22 cellular contexts compared by ENCODE assay signal in the genomic region with DNA sequence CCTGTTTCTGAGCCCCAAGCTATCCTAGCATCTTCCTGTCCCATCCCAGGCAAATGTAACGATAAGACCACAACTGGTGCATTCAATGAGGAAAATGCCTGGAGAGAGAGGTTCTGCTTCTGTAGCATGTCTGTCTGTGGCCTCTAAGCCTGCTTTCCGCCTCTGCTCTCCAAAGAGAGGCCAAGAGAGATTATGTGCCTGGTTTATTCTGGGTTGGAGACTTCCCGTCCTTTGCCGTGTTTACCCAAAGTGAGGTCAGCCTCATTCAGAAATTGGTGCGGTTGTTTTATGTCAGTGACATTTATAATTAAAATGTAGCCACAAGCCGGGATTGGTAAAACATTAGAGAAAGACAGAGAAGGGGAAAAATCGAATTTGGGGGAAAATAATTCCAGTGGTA.
A peak's percentile ranks its signal among the peaks of the same experiment; 100 is the strongest.
DNase-seq lines count a peak whose midpoint lies in the region; ATAC-seq and TF ChIP-seq lines count a peak whose summit lies in the region.
"Had no signal": no experiment of that assay in that cellular context is flagged by ENCODE, and none has a peak within 500 bp of the region (broad histone marks: within the 10 kb centered on the region; RNA-seq: fewer than 3 reads in every experiment).

No MANE protein-coding gene starts in this region.

- H3K27ac Mint-ChIP-seq in GM23338, result no peak overlapping the region
- H3K27ac Mint-ChIP-seq: HFFc6 had no signal

- no peaks in the 10 kb centered on the region for H4K20me1 ChIP-seq in GM23338 (replicated peaks; ENCODE audit: insufficient read depth)

- H2AFZ ChIP-seq in GM23338, result peak overlapping the region; percentile 29

- H3K9me3 ChIP-seq in mesodermal cell (ENCODE audit: control insufficient read depth, low read length) (no peaks in the 10 kb centered on the region), tibial artery (no peaks in the 10 kb centered on the region)
- H3K9me3 ChIP-seq: BE2C had no signal

- H3K27ac ChIP-seq in GM23338 (ENCODE audit: low read depth) (no peak overlapping the region; the same call in 1 of the 2 replicates), mesodermal cell (ENCODE audit: low read depth, low read length, severe bottlenecking) (peak overlapping the region; percentile 36), tibial artery (peak overlapping the region; percentile 29 to 44)
- H3K27ac ChIP-seq: KMS-11, SK-N-MC had no signal

- intact Hi-C loops in tibial artery (cut with DNase I; ENCODE audit: low total_unique reads), result no loop called here

- 89 to 93% methylated on average over 3 to 4 of the region's 7 CpGs for WGBS in mesodermal cell (ENCODE audit: insufficient coverage in 2 of 2), 2 experiments

- no peaks in the 10 kb centered on the region for H3F3A ChIP-seq in GM23338 (replicated peaks; ENCODE audit: low read depth)

- no peaks in the 10 kb centered on the region for H3K9me2 ChIP-seq in GM23338 (ENCODE audit: insufficient read depth)

- H3K27me3 Mint-ChIP-seq in GM23338 (ENCODE audit: insufficient read depth, low read depth, poor library complexity), result no peaks in the 10 kb centered on the region

- no peak for DNase-seq in GM23338 (ENCODE audit: low spot score)
- DNase-seq in NCI-H69 (lab: John Stamatoyannopoulos, UW), result peak; percentile 8
- DNase-seq in tibial artery, result no peak
- no peak for DNase-seq in stimulated activated CD4-positive, alpha-beta T cell treated with anti-CD3 and anti-CD28 coated beads, Interleukin-4, amount 100 ng/mL, for 4 hours
- no peak for DNase-seq in NCI-H1417 (lab: John Stamatoyannopoulos, UW)
- DNase-seq: BE2C, DND-41, H9, HFFc6, NCI-H1092 treated with DMSO at 0.1 percent for 48 hours, NCI-H146, NCI-H2081, NCI-H2171, NCI-H345, NCI-H524 treated with DMSO at 0.1 percent for 48 hours, PC-3, Right ventricle myocardium superior had no signal

- H3K9me3 Mint-ChIP-seq in GM23338, result no peaks in the 10 kb centered on the region
- H3K9me3 Mint-ChIP-seq: H9, HFFc6 had no signal

- H3K36me3 Mint-ChIP-seq in GM23338 (ENCODE audit: low read depth), result no peaks in the 10 kb centered on the region

- H3K4me2 ChIP-seq in GM23338, result no peak overlapping the region
- H3K4me2 ChIP-seq: KMS-11 had no signal

- peaks cover 11% of the 10 kb centered on the region; the same call in 1 of the 2 replicates for H3K4me1 ChIP-seq in GM23338 (ENCODE audit: insufficient read depth)
- H3K4me1 ChIP-seq in mesodermal cell (ENCODE audit: control insufficient read depth, insufficient read depth, low read length, poor library complexity, severe bottlenecking), result peaks cover 31% of the 10 kb centered on the region
- H3K4me1 ChIP-seq in tibial artery, result peaks cover 0 to 39% (median 4%) of the 10 kb centered on the region in 4 donors
- H3K4me1 ChIP-seq: BE2C had no signal

- H3K4me3 ChIP-seq in GM23338 (no peak overlapping the region), mesodermal cell (ENCODE audit: extremely low read depth, insufficient read depth, low read length, poor library complexity, severe bottlenecking) (no peak overlapping the region), tibial artery (no peak overlapping the region)
- H3K4me3 ChIP-seq: GM12878, SK-N-MC had no signal

- no peaks in the 10 kb centered on the region for H3K36me3 ChIP-seq in GM23338 (ENCODE audit: insufficient read depth)
- H3K36me3 ChIP-seq in mesodermal cell (ENCODE audit: control insufficient read depth, insufficient read depth, low read length), result peaks cover 4% of the 10 kb centered on the region
- no peaks in the 10 kb centered on the region for H3K36me3 ChIP-seq in tibial artery
- H3K36me3 ChIP-seq: BE2C had no signal

- TF ChIP-seq CTCF in GM23338 (conservative IDR thresholded peaks at IDR 0.05; ENCODE audit: low read depth in 2 of 2) (no peak), tibial artery (IDR thresholded peaks at IDR 0.05) (no peak)

- no peak overlapping the region for H3K4me3 Mint-ChIP-seq in GM23338
- H3K4me3 Mint-ChIP-seq: H9, HFFc6 had no signal

- no peaks in the 10 kb centered on the region for H3K79me2 ChIP-seq in GM23338 (replicated peaks; ENCODE audit: insufficient read depth)

- peaks cover 20% of the 10 kb centered on the region for H3K4me1 Mint-ChIP-seq in GM23338

- H3K27me3 ChIP-seq in GM23338 (ENCODE audit: insufficient read depth) (no peaks in the 10 kb centered on the region), tibial artery (no peaks in the 10 kb centered on the region)
- H3K27me3 ChIP-seq: BE2C had no signal

- no peak for ATAC-seq in GM23338
- ATAC-seq in HG02588 (IDR thresholded peaks at IDR 0.05; ENCODE audit: unreplicated experiment), result no peak
- ATAC-seq: GM12878, PC-3 had no signal

TF ChIP-seq in GM23338, 12 proteins besides CTCF, POLR2A, EP300 and RAD21:
- no peak for TF ChIP-seq EZH2 (IDR thresholded peaks at IDR 0.05; ENCODE audit: low read depth, unreplicated experiment)
- no peak for TF ChIP-seq POLR2AphosphoS5 (IDR thresholded peaks at IDR 0.05; ENCODE audit: low read depth)
- TF ChIP-seq, protein P1, sequence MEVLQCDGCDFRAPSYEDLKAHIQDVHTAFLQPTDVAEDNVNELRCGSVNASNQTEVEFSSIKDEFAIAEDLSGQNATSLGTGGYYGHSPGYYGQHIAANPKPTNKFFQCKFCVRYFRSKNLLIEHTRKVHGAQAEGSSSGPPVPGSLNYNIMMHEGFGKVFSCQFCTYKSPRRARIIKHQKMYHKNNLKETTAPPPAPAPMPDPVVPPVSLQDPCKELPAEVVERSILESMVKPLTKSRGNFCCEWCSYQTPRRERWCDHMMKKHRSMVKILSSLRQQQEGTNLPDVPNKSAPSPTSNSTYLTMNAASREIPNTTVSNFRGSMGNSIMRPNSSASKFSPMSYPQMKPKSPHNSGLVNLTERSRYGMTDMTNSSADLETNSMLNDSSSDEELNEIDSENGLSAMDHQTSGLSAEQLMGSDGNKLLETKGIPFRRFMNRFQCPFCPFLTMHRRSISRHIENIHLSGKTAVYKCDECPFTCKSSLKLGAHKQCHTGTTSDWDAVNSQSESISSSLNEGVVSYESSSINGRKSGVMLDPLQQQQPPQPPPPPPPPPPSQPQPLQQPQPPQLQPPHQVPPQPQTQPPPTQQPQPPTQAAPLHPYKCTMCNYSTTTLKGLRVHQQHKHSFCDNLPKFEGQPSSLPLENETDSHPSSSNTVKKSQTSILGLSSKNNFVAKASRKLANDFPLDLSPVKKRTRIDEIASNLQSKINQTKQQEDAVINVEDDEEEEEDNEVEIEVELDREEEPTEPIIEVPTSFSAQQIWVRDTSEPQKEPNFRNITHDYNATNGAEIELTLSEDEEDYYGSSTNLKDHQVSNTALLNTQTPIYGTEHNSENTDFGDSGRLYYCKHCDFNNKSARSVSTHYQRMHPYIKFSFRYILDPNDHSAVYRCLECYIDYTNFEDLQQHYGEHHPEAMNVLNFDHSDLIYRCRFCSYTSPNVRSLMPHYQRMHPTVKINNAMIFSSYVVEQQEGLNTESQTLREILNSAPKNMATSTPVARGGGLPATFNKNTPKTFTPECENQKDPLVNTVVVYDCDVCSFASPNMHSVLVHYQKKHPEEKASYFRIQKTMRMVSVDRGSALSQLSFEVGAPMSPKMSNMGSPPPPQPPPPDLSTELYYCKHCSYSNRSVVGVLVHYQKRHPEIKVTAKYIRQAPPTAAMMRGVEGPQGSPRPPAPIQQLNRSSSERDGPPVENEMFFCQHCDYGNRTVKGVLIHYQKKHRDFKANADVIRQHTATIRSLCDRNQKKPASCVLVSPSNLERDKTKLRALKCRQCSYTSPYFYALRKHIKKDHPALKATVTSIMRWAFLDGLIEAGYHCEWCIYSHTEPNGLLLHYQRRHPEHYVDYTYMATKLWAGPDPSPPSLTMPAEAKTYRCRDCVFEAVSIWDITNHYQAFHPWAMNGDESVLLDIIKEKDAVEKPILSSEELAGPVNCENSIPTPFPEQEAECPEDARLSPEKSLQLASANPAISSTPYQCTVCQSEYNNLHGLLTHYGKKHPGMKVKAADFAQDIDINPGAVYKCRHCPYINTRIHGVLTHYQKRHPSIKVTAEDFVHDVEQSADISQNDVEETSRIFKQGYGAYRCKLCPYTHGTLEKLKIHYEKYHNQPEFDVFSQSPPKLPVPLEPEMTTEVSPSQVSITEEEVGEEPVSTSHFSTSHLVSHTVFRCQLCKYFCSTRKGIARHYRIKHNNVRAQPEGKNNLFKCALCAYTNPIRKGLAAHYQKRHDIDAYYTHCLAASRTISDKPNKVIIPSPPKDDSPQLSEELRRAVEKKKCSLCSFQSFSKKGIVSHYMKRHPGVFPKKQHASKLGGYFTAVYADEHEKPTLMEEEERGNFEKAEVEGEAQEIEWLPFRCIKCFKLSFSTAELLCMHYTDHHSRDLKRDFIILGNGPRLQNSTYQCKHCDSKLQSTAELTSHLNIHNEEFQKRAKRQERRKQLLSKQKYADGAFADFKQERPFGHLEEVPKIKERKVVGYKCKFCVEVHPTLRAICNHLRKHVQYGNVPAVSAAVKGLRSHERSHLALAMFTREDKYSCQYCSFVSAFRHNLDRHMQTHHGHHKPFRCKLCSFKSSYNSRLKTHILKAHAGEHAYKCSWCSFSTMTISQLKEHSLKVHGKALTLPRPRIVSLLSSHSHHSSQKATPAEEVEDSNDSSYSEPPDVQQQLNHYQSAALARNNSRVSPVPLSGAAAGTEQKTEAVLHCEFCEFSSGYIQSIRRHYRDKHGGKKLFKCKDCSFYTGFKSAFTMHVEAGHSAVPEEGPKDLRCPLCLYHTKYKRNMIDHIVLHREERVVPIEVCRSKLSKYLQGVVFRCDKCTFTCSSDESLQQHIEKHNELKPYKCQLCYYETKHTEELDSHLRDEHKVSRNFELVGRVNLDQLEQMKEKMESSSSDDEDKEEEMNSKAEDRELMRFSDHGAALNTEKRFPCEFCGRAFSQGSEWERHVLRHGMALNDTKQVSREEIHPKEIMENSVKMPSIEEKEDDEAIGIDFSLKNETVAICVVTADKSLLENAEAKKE (CRISPR knock-in tag; IDR thresholded peaks at IDR 0.05), result no peak
- TF ChIP-seq ZNF114 (CRISPR knock-in tag; IDR thresholded peaks at IDR 0.05), result no peak
TF ChIP-seq in GM23338: peak in this region for 0.
